8 cellular contexts compared by ENCODE assay signal in the genomic region with DNA sequence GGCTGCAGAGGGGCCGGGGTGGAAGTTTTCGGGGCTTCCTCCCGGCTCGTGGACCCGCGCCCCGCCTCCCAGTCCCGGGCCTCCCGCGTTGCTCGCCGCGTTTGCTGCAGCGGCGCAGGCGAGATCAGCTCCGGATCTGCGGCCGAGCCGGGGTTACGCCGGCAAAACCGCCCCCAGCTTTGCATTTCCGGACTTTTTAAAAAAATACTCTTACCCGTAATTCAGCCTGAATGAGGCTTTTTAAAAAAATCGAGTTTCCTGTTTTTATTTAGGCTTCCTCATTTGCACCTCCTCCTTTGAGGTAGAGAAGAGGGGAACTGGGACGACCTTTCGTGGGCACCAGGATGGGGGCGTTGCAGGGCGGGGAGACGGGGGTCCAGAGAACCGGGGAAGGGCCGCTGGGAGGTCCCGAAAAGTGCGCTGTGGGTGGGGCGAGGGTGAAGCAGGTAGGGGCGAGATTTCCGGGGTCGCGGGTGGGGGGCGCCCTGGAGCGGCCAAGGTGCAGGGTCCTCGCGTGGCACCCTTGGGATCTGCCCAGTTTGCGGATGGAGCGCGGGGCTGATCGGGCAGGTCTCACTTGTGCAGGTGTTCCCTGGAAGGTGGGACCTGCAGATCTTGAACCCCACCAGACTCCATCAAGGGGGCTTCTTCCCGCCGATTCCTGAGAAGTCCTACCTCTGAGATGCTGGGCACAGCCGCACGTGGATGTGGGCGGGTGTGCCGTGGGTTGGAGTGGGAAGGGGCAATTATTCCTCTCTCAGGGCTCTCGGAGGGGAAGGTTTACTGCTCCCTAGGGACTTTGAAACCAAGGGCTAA. TPM values are rescaled to one million over a fixed set of nuclear protein-coding genes. Genes with fewer than 3 reads are reported as not detected.
A peak's percentile ranks its signal among the peaks of the same experiment; 100 is the strongest.
DNase-seq lines count a peak whose midpoint lies in the region; ATAC-seq and TF ChIP-seq lines count a peak whose summit lies in the region.

No MANE protein-coding gene starts in this region.

- H4K91ac ChIP-seq in mesenchymal stem cell (ENCODE audit: low read length), result no peak overlapping the region

- H2BK120ac ChIP-seq in mesenchymal stem cell (ENCODE audit: low read depth, low read length), result no peak overlapping the region

- no peak overlapping the region for H2BK5ac ChIP-seq in mesenchymal stem cell (ENCODE audit: low read depth, low read length, poor library complexity, severe bottlenecking)

- H3K36me3 ChIP-seq in brain microvascular endothelial cell (replicated peaks), result no peaks in the 10 kb centered on the region
- no peaks in the 10 kb centered on the region for H3K36me3 ChIP-seq in mesenchymal stem cell (ENCODE audit: control insufficient read depth in 1 of 2, insufficient read depth in 2 of 2, low read depth in 1 of 2, low read length in 2 of 2)
- no peaks in the 10 kb centered on the region for H3K36me3 ChIP-seq in thoracic aorta

- peaks cover 13% of the 10 kb centered on the region for H3K4me1 ChIP-seq in mesenchymal stem cell (ENCODE audit: control insufficient read depth, insufficient read depth, low read depth, low read length)
- peaks cover 3 to 17% of the 10 kb centered on the region in 2 donors for H3K4me1 ChIP-seq in thoracic aorta (ENCODE audit: control insufficient read depth in 1 of 2, low read depth in 2 of 2)

- no peak overlapping the region for H4K8ac ChIP-seq in mesenchymal stem cell (ENCODE audit: low read length)

- no peak overlapping the region for H3K14ac ChIP-seq in mesenchymal stem cell (ENCODE audit: low read length in 2 of 2)

- TF ChIP-seq CTCF in brain microvascular endothelial cell (IDR thresholded peaks at IDR 0.05; ENCODE audit: low read depth, low read length, missing control alignments) (no peak), thoracic aorta (IDR thresholded peaks at IDR 0.05) (no peak)

- H3K4me2 ChIP-seq in mesenchymal stem cell (ENCODE audit: low read length, poor library complexity, severe bottlenecking), result peak overlapping the region; percentile 100

- peaks cover 9% of the 10 kb centered on the region for H3K27me3 ChIP-seq in brain microvascular endothelial cell (replicated peaks)
- H3K27me3 ChIP-seq in mesenchymal stem cell (ENCODE audit: control insufficient read depth in 1 of 2, insufficient read depth in 1 of 2, low read length in 2 of 2), result peaks cover 6 to 30% of the 10 kb centered on the region in 2 experiments
- H3K27me3 ChIP-seq in thoracic aorta (replicated peaks; ENCODE audit: insufficient read depth), result no peaks in the 10 kb centered on the region

- WGBS in mesenchymal stem cell, result 14% methylated on average over 44 of the region's 55 CpGs

- ATAC-seq in T-helper 17 cell (peak; percentile 67), thoracic aorta (ENCODE audit: insufficient number of reproducible peaks, low FRiP score, low read depth) (no peak), HG03139 (IDR thresholded peaks at IDR 0.05; ENCODE audit: unreplicated experiment) (no peak)

- H2BK12ac ChIP-seq in mesenchymal stem cell (ENCODE audit: low read length in 2 of 2), result no peak overlapping the region

- H3K4ac ChIP-seq in mesenchymal stem cell (ENCODE audit: low read depth in 1 of 2, low read length in 2 of 2), result no peak overlapping the region

- peak overlapping the region; percentile 41 for H3K9ac ChIP-seq in mesenchymal stem cell (ENCODE audit: low read length)

- no peaks in the 10 kb centered on the region for H3K36me3 Mint-ChIP-seq in T-helper 17 cell (ENCODE audit: low read depth)

- peaks cover 36% of the 10 kb centered on the region for H3K4me1 Mint-ChIP-seq in T-helper 17 cell

- peak overlapping the region; percentile 49 for H3K4me3 ChIP-seq in brain microvascular endothelial cell (ENCODE audit: low read depth, low read length)
- H3K4me3 ChIP-seq in mesenchymal stem cell (ENCODE audit: insufficient read depth in 1 of 2, low read depth in 1 of 2, low read length in 2 of 2), result peak overlapping the region; percentile 68 to 72
- peak overlapping the region; percentile 69 for H3K4me3 ChIP-seq in thoracic aorta

- in situ Hi-C loops in brain microvascular endothelial cell (cut with HindIII; ENCODE audit: low pct_ligation_motif_present, low sequenced_read_pairs), result no loop called here

- H3K9me3 ChIP-seq in T-helper 17 cell (ENCODE audit: control insufficient read depth, low read length, poor library complexity, severe bottlenecking) (no peaks in the 10 kb centered on the region), mesenchymal stem cell (ENCODE audit: control insufficient read depth, low read length) (no peaks in the 10 kb centered on the region), thoracic aorta (no peaks in the 10 kb centered on the region)

- peak; percentile 57 for DNase-seq in activated T-cell treated with anti-CD3 and anti-CD28 coated beads for 1 hour (ENCODE audit: low read depth)
- DNase-seq in activated T-cell treated with anti-CD3 and anti-CD28 coated beads for 4 hours, result no peak
- peak; percentile 58 to 69 (median 61) for DNase-seq in T-helper 17 cell
- DNase-seq in brain microvascular endothelial cell, result peak; percentile 7
- DNase-seq in mesenchymal stem cell, result no peak
- DNase-seq in thoracic aorta (ENCODE audit: low spot score), result no peak
- no peak for DNase-seq in NCI-H446 (lab: John Stamatoyannopoulos, UW)

- no peak overlapping the region for H3K18ac ChIP-seq in mesenchymal stem cell (ENCODE audit: low read depth in 1 of 2, low read length in 2 of 2)

- no peak overlapping the region for H2AK5ac ChIP-seq in mesenchymal stem cell (ENCODE audit: low read length, severe bottlenecking)

- H2BK15ac ChIP-seq in mesenchymal stem cell (ENCODE audit: low read depth, poor library complexity, severe bottlenecking), result no peak overlapping the region

- H3K4me3 Mint-ChIP-seq in T-helper 17 cell, result peak overlapping the region; percentile 98

- no peak overlapping the region for H2AFZ ChIP-seq in mesenchymal stem cell (ENCODE audit: low read depth, low read length)

- H3K79me1 ChIP-seq in mesenchymal stem cell (replicated peaks; ENCODE audit: low read length, poor library complexity, severe bottlenecking), result peaks cover 6% of the 10 kb centered on the region

- H3K27ac ChIP-seq in brain microvascular endothelial cell (no peak overlapping the region), mesenchymal stem cell (ENCODE audit: low read length, poor library complexity, severe bottlenecking) (no peak overlapping the region), thoracic aorta (peak overlapping the region in 1 of 2 donors; percentile 7)

- peak overlapping the region; percentile 96 for H3K27ac Mint-ChIP-seq in T-helper 17 cell

- H3K27me3 Mint-ChIP-seq in T-helper 17 cell, result no peaks in the 10 kb centered on the region

- no peak overlapping the region for H3K23ac ChIP-seq in mesenchymal stem cell (ENCODE audit: low read length in 2 of 2)

RNA-seq across cellular contexts. Expression of gene PIK3CD, which starts 1.1 kb away (rescaled TPM):
- 100 to 1,000 TPM; 177 to 204 TPM for total RNA-seq in T-helper 17 cell
- polyA plus RNA-seq in mesenchymal stem cell (2013, experiment 1 of 2), result 3.0 TPM
- 2.7 TPM for polyA plus RNA-seq in mesenchymal stem cell (2013, experiment 2 of 2)
- total RNA-seq in thoracic aorta, result 10 to 100 TPM; 12.4 to 18.7 TPM

Comparison
In these comparisons a context has a peak if more than half of its experiments do, and no peak if none do; other contexts are left out.
1. DNase-seq: peak in activated T-cell treated with anti-CD3 and anti-CD28 coated beads for 1 hour (single experiment), T-helper 17 cell (3 of 3) and brain microvascular endothelial cell (single experiment); none in activated T-cell treated with anti-CD3 and anti-CD28 coated beads for 4 hours (single experiment), mesenchymal stem cell (single experiment), thoracic aorta (single experiment) and NCI-H446 (0 of 2).
2. RNA of gene PIK3CD, which starts 1.1 kb away (total RNA-seq): 177 to 204 TPM in T-helper 17 cell; 12.4 to 18.7 TPM in thoracic aorta; every median in the first group is over 4 times any median in the second.
3. Peak in every context shown above with its lines, with median percentiles within 50 percentile points of each other: H3K4me3 ChIP-seq.